In genomic region chr3:33980252-33980651, GRCh38 we compare ENCODE assay signal across 9 cellular contexts.
A peak's percentile ranks its signal among the peaks of the same experiment; 100 is the strongest.
DNase-seq lines count a peak whose midpoint lies in the region; ATAC-seq, FAIRE-seq and TF ChIP-seq lines count a peak whose summit lies in the region.
"Had no signal": no experiment of that assay in that cellular context is flagged by ENCODE, and none has a peak within 500 bp of the region (broad histone marks: within the 10 kb centered on the region; RNA-seq: fewer than 3 reads in every experiment).

No MANE protein-coding gene starts in this region.

- no peaks in the 10 kb centered on the region for H3K9me3 Mint-ChIP-seq in natural killer cell treated with Interleukin-12 subunit alpha and Interleukin-12 subunit beta and Interleukin-15 and Interleukin-18, amount 100 ng/mL, for 72 hours
- no peaks in the 10 kb centered on the region for H3K9me3 Mint-ChIP-seq in CD8-positive, alpha-beta T cell
- H3K9me3 Mint-ChIP-seq: dendritic cell treated with granulocyte-macrophage colony-stimulating factor and Interleukin-4, amounts not matched to agents 40 ng/mL and 50 ng/mL, for 4 days had no signal

- no peak overlapping the region for H3K4me3 ChIP-seq in liver (ENCODE audit: low read depth in 1 of 3, low read length in 3 of 3)
- no peak overlapping the region for H3K4me3 ChIP-seq in CD8-positive, alpha-beta T cell (ENCODE audit: low read depth, low read length)

- intact Hi-C loops in CD8-positive, alpha-beta T cell (cut with DNase I, micrococcal nuclease): no loop called here

- no peak overlapping the region for H3K4me3 Mint-ChIP-seq in natural killer cell treated with Interleukin-12 subunit alpha and Interleukin-12 subunit beta and Interleukin-15 and Interleukin-18, amount 100 ng/mL, for 72 hours
- no peak overlapping the region for H3K4me3 Mint-ChIP-seq in CD8-positive, alpha-beta T cell
- H3K4me3 Mint-ChIP-seq: dendritic cell treated with granulocyte-macrophage colony-stimulating factor and Interleukin-4, amounts not matched to agents 40 ng/mL and 50 ng/mL, for 4 days had no signal

- TF ChIP-seq CTCF in D721Med (IDR thresholded peaks at IDR 0.05; ENCODE audit: insufficient read depth, missing control alignments): peak; percentile 64
- TF ChIP-seq CTCF in liver (IDR thresholded peaks at IDR 0.05; ENCODE audit: low read depth, low read length, missing input control): peak; percentile 33
- TF ChIP-seq CTCF in CD8-positive, alpha-beta T cell (IDR thresholded peaks at IDR 0.05): no peak

- peak; percentile 57 to 58 for TF ChIP-seq RAD21 in liver (IDR thresholded peaks at IDR 0.05)

- ATAC-seq in natural killer cell treated with Interleukin-12 subunit alpha and Interleukin-12 subunit beta and Interleukin-15 and Interleukin-18, amount 100 ng/mL, for 72 hours: no peak
- ATAC-seq in GM18498 (IDR thresholded peaks at IDR 0.05; ENCODE audit: unreplicated experiment): no peak
- no peak for ATAC-seq in CD8-positive, alpha-beta T cell

- H3K9me3 ChIP-seq in liver (ENCODE audit: control insufficient read depth in 4 of 4, low read length in 3 of 4): peaks cover 0 to 1% (median 0%) of the 10 kb centered on the region in 4 donors
- H3K9me3 ChIP-seq in CD8-positive, alpha-beta T cell (ENCODE audit: low read length): no peaks in the 10 kb centered on the region

- H3K27ac Mint-ChIP-seq in natural killer cell treated with Interleukin-12 subunit alpha and Interleukin-12 subunit beta and Interleukin-15 and Interleukin-18, amount 100 ng/mL, for 72 hours: no peak overlapping the region
- no peak overlapping the region for H3K27ac Mint-ChIP-seq in CD8-positive, alpha-beta T cell
- H3K27ac Mint-ChIP-seq: dendritic cell treated with granulocyte-macrophage colony-stimulating factor and Interleukin-4, amounts not matched to agents 40 ng/mL and 50 ng/mL, for 4 days had no signal

- H3K27me3 Mint-ChIP-seq in natural killer cell treated with Interleukin-12 subunit alpha and Interleukin-12 subunit beta and Interleukin-15 and Interleukin-18, amount 100 ng/mL, for 72 hours: peaks cover 5 to 14% of the 10 kb centered on the region in 2 donors
- H3K27me3 Mint-ChIP-seq in CD8-positive, alpha-beta T cell (ENCODE audit: low read depth): peaks cover 3% of the 10 kb centered on the region
- H3K27me3 Mint-ChIP-seq: dendritic cell treated with granulocyte-macrophage colony-stimulating factor and Interleukin-4, amounts not matched to agents 40 ng/mL and 50 ng/mL, for 4 days had no signal

- DNase-seq in D721Med (ENCODE audit: insufficient read length, low spot score) (no peak), HTR-8/SVneo (ENCODE audit: insufficient read length, low spot score) (peak; percentile 66), amniotic epithelial cell (ENCODE audit: low read depth) (peak; percentile 41), middle frontal gyrus (ENCODE audit: extremely low spot score, low spot score) (no peak)
- DNase-seq in natural killer cell treated with Interleukin-12 subunit alpha and Interleukin-12 subunit beta and Interleukin-15 and Interleukin-18, amount 100 ng/mL, for 72 hours (ENCODE audit: low spot score): no peak
- DNase-seq in CD8-positive, alpha-beta T cell: no peak

- WGBS in liver: 31% methylated on average over 3 of the region's 3 CpGs

- no peak overlapping the region for H3K27ac ChIP-seq in liver (ENCODE audit: low read depth in 1 of 2, low read length in 2 of 2)
- H3K27ac ChIP-seq in CD8-positive, alpha-beta T cell (ENCODE audit: low read depth, low read length): no peak overlapping the region

- no peaks in the 10 kb centered on the region for H3K27me3 ChIP-seq in liver (ENCODE audit: control insufficient read depth in 4 of 4, insufficient read depth in 4 of 4, low read length in 3 of 4)
- H3K27me3 ChIP-seq in CD8-positive, alpha-beta T cell (ENCODE audit: insufficient read depth, low read length): no peaks in the 10 kb centered on the region

- no peak overlapping the region for H3K9ac ChIP-seq in liver (ENCODE audit: low read depth in 1 of 2, low read length in 2 of 2)

- no peaks in the 10 kb centered on the region for H3K4me1 ChIP-seq in liver (ENCODE audit: control insufficient read depth in 4 of 4, insufficient read depth in 4 of 4, low read length in 3 of 4)
- no peaks in the 10 kb centered on the region for H3K4me1 ChIP-seq in CD8-positive, alpha-beta T cell (ENCODE audit: insufficient read depth, low read length)

- POLR2A ChIA-PET in CD8-positive, alpha-beta T cell (lab: Charles Lee): no interaction called here

- FAIRE-seq in D721Med (lab: Jason Lieb, UNC) (no peak), HTR-8/SVneo (lab: Jason Lieb, UNC) (peak; percentile 87)

- H3K4me1 Mint-ChIP-seq in natural killer cell treated with Interleukin-12 subunit alpha and Interleukin-12 subunit beta and Interleukin-15 and Interleukin-18, amount 100 ng/mL, for 72 hours (ENCODE audit: low read depth in 2 of 2): no peaks in the 10 kb centered on the region
- no peaks in the 10 kb centered on the region for H3K4me1 Mint-ChIP-seq in CD8-positive, alpha-beta T cell (ENCODE audit: low read depth)

- CTCF ChIA-PET in CD8-positive, alpha-beta T cell (lab: Charles Lee): interaction anchor here (1.1 to 1.2 kb wide), 2 partner anchors 1927 to 1928 kb away, joined by 3 read pairs; no protein-coding TSS in a partner anchor

- H3K36me3 Mint-ChIP-seq in natural killer cell treated with Interleukin-12 subunit alpha and Interleukin-12 subunit beta and Interleukin-15 and Interleukin-18, amount 100 ng/mL, for 72 hours: no peaks in the 10 kb centered on the region
- H3K36me3 Mint-ChIP-seq in CD8-positive, alpha-beta T cell: no peaks in the 10 kb centered on the region

- H3K36me3 ChIP-seq in liver (ENCODE audit: control insufficient read depth in 4 of 4, insufficient read depth in 3 of 4, low read depth in 1 of 4, low read length in 3 of 4): no peaks in the 10 kb centered on the region
- no peaks in the 10 kb centered on the region for H3K36me3 ChIP-seq in CD8-positive, alpha-beta T cell (ENCODE audit: insufficient read depth, low read length)

TF ChIP-seq in liver, 16 proteins besides CTCF, POLR2A, EP300 and RAD21:
- no peak for TF ChIP-seq SP1 (IDR thresholded peaks at IDR 0.05)
- no peak for TF ChIP-seq EGR1 (IDR thresholded peaks at IDR 0.05; ENCODE audit: low read depth in 2 of 2)
- no peak for TF ChIP-seq YY1 (IDR thresholded peaks at IDR 0.05)
- TF ChIP-seq ATF3 (IDR thresholded peaks at IDR 0.05): no peak
- no peak for TF ChIP-seq TAF1 (conservative IDR thresholded peaks at IDR 0.05)
- TF ChIP-seq, protein P1, sequence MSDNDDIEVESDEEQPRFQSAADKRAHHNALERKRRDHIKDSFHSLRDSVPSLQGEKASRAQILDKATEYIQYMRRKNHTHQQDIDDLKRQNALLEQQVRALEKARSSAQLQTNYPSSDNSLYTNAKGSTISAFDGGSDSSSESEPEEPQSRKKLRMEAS (IDR thresholded peaks at IDR 0.05): no peak
- TF ChIP-seq HNF4G (IDR thresholded peaks at IDR 0.05): no peak
- no peak for TF ChIP-seq NR2F2 (IDR thresholded peaks at IDR 0.05)
- TF ChIP-seq RXRA (IDR thresholded peaks at IDR 0.05): no peak
- TF ChIP-seq REST (IDR thresholded peaks at IDR 0.05): no peak
- no peak for TF ChIP-seq FOXA1 (IDR thresholded peaks at IDR 0.05)
- TF ChIP-seq JUND (IDR thresholded peaks at IDR 0.05): no peak
- no peak for TF ChIP-seq FOXA2 (IDR thresholded peaks at IDR 0.05)
- no peak for TF ChIP-seq ZBTB33 (IDR thresholded peaks at IDR 0.05)
- TF ChIP-seq GABPA (IDR thresholded peaks at IDR 0.05 in 1 of 2, conservative IDR thresholded peaks at IDR 0.05 in 1 of 2): no peak
- no peak for TF ChIP-seq HNF4A (conservative IDR thresholded peaks at IDR 0.05)

Comparison
In these comparisons a context has a peak if more than half of its experiments do, and no peak if none do; other contexts are left out.
1. DNase-seq: peak in HTR-8/SVneo (single experiment) and amniotic epithelial cell (single experiment); none in D721Med (single experiment), natural killer cell treated with Interleukin-12 subunit alpha and Interleukin-12 subunit beta and Interleukin-15 and Interleukin-18, amount 100 ng/mL, for 72 hours (single experiment), middle frontal gyrus (single experiment) and CD8-positive, alpha-beta T cell (0 of 7).